In the genomic region with DNA sequence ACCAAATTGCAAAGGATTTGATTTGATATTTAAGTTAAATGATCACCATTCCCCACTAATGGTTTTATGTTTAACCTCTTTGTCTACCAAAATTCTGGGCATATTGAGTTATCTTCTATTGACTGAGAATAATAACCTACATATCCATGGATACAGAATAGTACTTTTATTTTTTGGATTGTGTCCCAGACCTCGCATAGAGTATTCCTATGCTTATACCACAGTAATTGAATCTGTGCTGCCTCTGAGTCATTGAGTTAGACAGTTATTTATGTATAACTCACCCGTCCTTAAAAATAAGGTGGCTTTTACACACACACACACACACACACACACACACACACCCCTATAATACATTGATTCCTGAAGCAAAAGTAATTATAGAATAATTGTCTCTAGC, we compare ENCODE assay signal across 20 cellular contexts.
DNase-seq lines count a peak whose midpoint lies in the region; ATAC-seq and TF ChIP-seq lines count a peak whose summit lies in the region.
"Had no signal": no experiment of that assay in that cellular context is flagged by ENCODE, and none has a peak within 500 bp of the region (broad histone marks: within the 10 kb centered on the region; RNA-seq: fewer than 3 reads in every experiment).

No MANE protein-coding gene starts in this region.

- H3K36me3 ChIP-seq in SK-N-SH (replicated peaks in 1 of 2; ENCODE audit: control insufficient read depth in 1 of 2, insufficient read depth in 2 of 2, low read length in 1 of 2) = no peaks in the 10 kb centered on the region
- H3K36me3 ChIP-seq in RWPE2 (ENCODE audit: low read depth) = no peaks in the 10 kb centered on the region
- H3K36me3 ChIP-seq in upper lobe of left lung = no peaks in the 10 kb centered on the region
- H3K36me3 ChIP-seq: BLaER1, brain microvascular endothelial cell, HAP-1, pancreas, sigmoid colon had no signal

- H3K4me2 ChIP-seq in SK-N-SH = no peak overlapping the region
- H3K4me2 ChIP-seq: BLaER1 had no signal

- no peak for TF ChIP-seq POLR2A in upper lobe of left lung (IDR thresholded peaks at IDR 0.05)

- H3K9me3 ChIP-seq in SK-N-SH (no peaks in the 10 kb centered on the region), RWPE2 (ENCODE audit: severe bottlenecking) (no peaks in the 10 kb centered on the region), upper lobe of left lung (peaks cover 0 to 11% (median 2%) of the 10 kb centered on the region in 4 donors)
- H3K9me3 ChIP-seq: pancreas had no signal

- no peaks in the 10 kb centered on the region for H4K20me1 ChIP-seq in SK-N-SH (ENCODE audit: insufficient read depth)
- H4K20me1 ChIP-seq: BLaER1 had no signal

- WGBS in SK-N-SH (ENCODE audit: low lambda C conversion rate) = 5% methylated on average over 2 of the region's 2 CpGs
- WGBS in upper lobe of left lung, 2 donors = 61 to 72% methylated on average over 2 of the region's 2 CpGs

- no peak for DNase-seq in SK-N-SH
- DNase-seq in RWPE2 (ENCODE audit: low spot score) = no peak
- peak; percentile 23 for DNase-seq in fibroblast of mammary gland (ENCODE audit: low read depth)
- peak; percentile 6 for DNase-seq in skeletal muscle cell (ENCODE audit: low read depth)
- no peak for DNase-seq in upper lobe of left lung
- DNase-seq: activated CD4-positive, alpha-beta T cell treated with anti-CD3 and anti-CD28 coated beads for 36 hours; brain microvascular endothelial cell; Calu3; left cardiac atrium; MM.1S; naive thymus-derived CD8-positive, alpha-beta T cell; NCI-H1694 treated with DMSO at 0.1 percent for 48 hours; NCI-H510A; pancreas; sigmoid colon had no signal

- peak; percentile 94 for ATAC-seq in SK-N-SH treated with all-trans-retinoic acid at 6 μM for 48 hours
- 0 out of 3 replicates have a peak, but pooled peaks have one; percentile 23 for ATAC-seq in RWPE2 (ENCODE audit: low read depth)
- ATAC-seq in HG03439 (IDR thresholded peaks at IDR 0.05; ENCODE audit: unreplicated experiment) = no peak
- no peak for ATAC-seq in upper lobe of left lung (ENCODE audit: low FRiP score in 2 of 2)
- no peak for ATAC-seq in HG03095 (IDR thresholded peaks at IDR 0.05; ENCODE audit: unreplicated experiment)
- ATAC-seq: activated CD4-positive, alpha-beta T cell treated with anti-CD3 and anti-CD28 coated beads for 36 hours; left cardiac atrium; naive thymus-derived CD8-positive, alpha-beta T cell; pancreas had no signal

- CTCF ChIA-PET in SK-N-SH (lab: Yijun Ruan, JAX) = no interaction called here

- TF ChIP-seq EP300 in SK-N-SH (IDR thresholded peaks at IDR 0.05; ENCODE audit: borderline replicate concordance in 1 of 2, low read depth in 1 of 2, low read length in 1 of 2) (no peak), upper lobe of left lung (IDR thresholded peaks at IDR 0.05) (no peak)

- no peaks in the 10 kb centered on the region for H3K9me2 ChIP-seq in SK-N-SH

- H3K9ac ChIP-seq in SK-N-SH = no peak overlapping the region
- H3K9ac ChIP-seq: BLaER1 had no signal

- no peaks in the 10 kb centered on the region for H3F3A ChIP-seq in SK-N-SH (replicated peaks; ENCODE audit: insufficient read depth)

- TF ChIP-seq RAD21 in SK-N-SH (IDR thresholded peaks at IDR 0.05; ENCODE audit: low read length) = no peak

- no peak overlapping the region for H3K4me3 ChIP-seq in SK-N-SH (ENCODE audit: low read depth in 2 of 2, low read length in 1 of 2)
- H3K4me3 ChIP-seq in RWPE2 (ENCODE audit: severe bottlenecking) = no peak overlapping the region
- H3K4me3 ChIP-seq in fibroblast of mammary gland (ENCODE audit: control insufficient read depth, low read depth, low read length) = no peak overlapping the region
- H3K4me3 ChIP-seq in skeletal muscle cell (ENCODE audit: low read depth, low read length) = no peak overlapping the region
- H3K4me3 ChIP-seq in upper lobe of left lung = no peak overlapping the region
- H3K4me3 ChIP-seq: BLaER1, HAP-1, pancreas, sigmoid colon had no signal

- H3K4me1 ChIP-seq in SK-N-SH (ENCODE audit: control insufficient read depth in 1 of 2, insufficient read depth in 2 of 2, low read depth in 1 of 2, low read length in 1 of 2) = no peaks in the 10 kb centered on the region
- H3K4me1 ChIP-seq in RWPE2 (ENCODE audit: insufficient read depth, poor library complexity, severe bottlenecking) = no peaks in the 10 kb centered on the region
- no peaks in the 10 kb centered on the region for H3K4me1 ChIP-seq in upper lobe of left lung
- H3K4me1 ChIP-seq: BLaER1, HAP-1, pancreas had no signal

- H3K27ac ChIP-seq in SK-N-SH (ENCODE audit: low read depth in 2 of 2, low read length in 1 of 2) (no peak overlapping the region), RWPE2 (ENCODE audit: poor library complexity, severe bottlenecking) (no peak overlapping the region), upper lobe of left lung (no peak overlapping the region)
- H3K27ac ChIP-seq: BLaER1, brain microvascular endothelial cell, pancreas, sigmoid colon had no signal

- TF ChIP-seq CTCF in SK-N-SH (IDR thresholded peaks at IDR 0.05) (no peak), RWPE2 (IDR thresholded peaks at IDR 0.05; ENCODE audit: poor library complexity, severe bottlenecking) (no peak), fibroblast of mammary gland (conservative IDR thresholded peaks at IDR 0.05; ENCODE audit: control insufficient read depth, insufficient read depth, low read depth, low read length) (no peak), upper lobe of left lung (IDR thresholded peaks at IDR 0.05) (no peak)

- H3K27me3 ChIP-seq in SK-N-SH (ENCODE audit: insufficient read depth) (no peaks in the 10 kb centered on the region), RWPE2 (ENCODE audit: insufficient read depth, poor library complexity, severe bottlenecking) (no peaks in the 10 kb centered on the region), upper lobe of left lung (no peaks in the 10 kb centered on the region)
- H3K27me3 ChIP-seq: BLaER1, brain microvascular endothelial cell, pancreas, sigmoid colon had no signal

- no peak overlapping the region for H2AFZ ChIP-seq in SK-N-SH (ENCODE audit: low read depth)

- POLR2A ChIA-PET in SK-N-SH (lab: Yijun Ruan, JAX) = no interaction called here

- no peaks in the 10 kb centered on the region for H3K79me2 ChIP-seq in SK-N-SH (ENCODE audit: insufficient read depth)

TF ChIP-seq in SK-N-SH treated with all-trans-retinoic acid at 6 μM for 48 hours, 23 proteins besides CTCF, POLR2A, EP300 and RAD21 (continues in another document):
- TF ChIP-seq ISL1 (CRISPR knock-in tag; IDR thresholded peaks at IDR 0.05) (peak; percentile 70), ZNF70 (CRISPR knock-in tag; IDR thresholded peaks at IDR 0.05) (no peak), BACH2 (CRISPR knock-in tag; IDR thresholded peaks at IDR 0.05; ENCODE audit: borderline replicate concordance) (no peak), CSDC2 (CRISPR knock-in tag; IDR thresholded peaks at IDR 0.05) (no peak), TCF4 (CRISPR knock-in tag; IDR thresholded peaks at IDR 0.05; ENCODE audit: borderline replicate concordance) (no peak), ZC3H10 (CRISPR knock-in tag; IDR thresholded peaks at IDR 0.05) (peak; percentile 87), RARB (CRISPR knock-in tag; IDR thresholded peaks at IDR 0.05) (peak; percentile 62; the same call in 1 of the 2 replicates)
- TF ChIP-seq, protein P1, sequence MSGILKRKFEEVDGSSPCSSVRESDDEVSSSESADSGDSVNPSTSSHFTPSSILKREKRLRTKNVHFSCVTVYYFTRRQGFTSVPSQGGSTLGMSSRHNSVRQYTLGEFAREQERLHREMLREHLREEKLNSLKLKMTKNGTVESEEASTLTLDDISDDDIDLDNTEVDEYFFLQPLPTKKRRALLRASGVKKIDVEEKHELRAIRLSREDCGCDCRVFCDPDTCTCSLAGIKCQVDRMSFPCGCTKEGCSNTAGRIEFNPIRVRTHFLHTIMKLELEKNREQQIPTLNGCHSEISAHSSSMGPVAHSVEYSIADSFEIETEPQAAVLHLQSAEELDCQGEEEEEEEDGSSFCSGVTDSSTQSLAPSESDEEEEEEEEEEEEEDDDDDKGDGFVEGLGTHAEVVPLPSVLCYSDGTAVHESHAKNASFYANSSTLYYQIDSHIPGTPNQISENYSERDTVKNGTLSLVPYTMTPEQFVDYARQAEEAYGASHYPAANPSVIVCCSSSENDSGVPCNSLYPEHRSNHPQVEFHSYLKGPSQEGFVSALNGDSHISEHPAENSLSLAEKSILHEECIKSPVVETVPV (CRISPR knock-in tag; IDR thresholded peaks at IDR 0.05) = no peak

TF ChIP-seq in SK-N-SH, 30 proteins besides CTCF, POLR2A, EP300 and RAD21 (continues in another document):
- TF ChIP-seq EZH2phosphoT487 (IDR thresholded peaks at IDR 0.05; ENCODE audit: borderline replicate concordance, low read depth) (no peak), GATA2 (CRISPR knock-in tag; IDR thresholded peaks at IDR 0.05) (no peak), TAF1 (IDR thresholded peaks at IDR 0.05; ENCODE audit: borderline replicate concordance, low read depth, low read length) (no peak), FOXJ3 (CRISPR knock-in tag; IDR thresholded peaks at IDR 0.05) (no peak)
- TF ChIP-seq, protein P2, sequence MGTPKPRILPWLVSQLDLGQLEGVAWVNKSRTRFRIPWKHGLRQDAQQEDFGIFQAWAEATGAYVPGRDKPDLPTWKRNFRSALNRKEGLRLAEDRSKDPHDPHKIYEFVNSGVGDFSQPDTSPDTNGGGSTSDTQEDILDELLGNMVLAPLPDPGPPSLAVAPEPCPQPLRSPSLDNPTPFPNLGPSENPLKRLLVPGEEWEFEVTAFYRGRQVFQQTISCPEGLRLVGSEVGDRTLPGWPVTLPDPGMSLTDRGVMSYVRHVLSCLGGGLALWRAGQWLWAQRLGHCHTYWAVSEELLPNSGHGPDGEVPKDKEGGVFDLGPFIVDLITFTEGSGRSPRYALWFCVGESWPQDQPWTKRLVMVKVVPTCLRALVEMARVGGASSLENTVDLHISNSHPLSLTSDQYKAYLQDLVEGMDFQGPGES (IDR thresholded peaks at IDR 0.05; ENCODE audit: low read depth, low read length) = no peak
- TF ChIP-seq, protein P3, sequence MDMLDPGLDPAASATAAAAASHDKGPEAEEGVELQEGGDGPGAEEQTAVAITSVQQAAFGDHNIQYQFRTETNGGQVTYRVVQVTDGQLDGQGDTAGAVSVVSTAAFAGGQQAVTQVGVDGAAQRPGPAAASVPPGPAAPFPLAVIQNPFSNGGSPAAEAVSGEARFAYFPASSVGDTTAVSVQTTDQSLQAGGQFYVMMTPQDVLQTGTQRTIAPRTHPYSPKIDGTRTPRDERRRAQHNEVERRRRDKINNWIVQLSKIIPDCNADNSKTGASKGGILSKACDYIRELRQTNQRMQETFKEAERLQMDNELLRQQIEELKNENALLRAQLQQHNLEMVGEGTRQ (IDR thresholded peaks at IDR 0.05; ENCODE audit: borderline replicate concordance, low read depth, low read length) = no peak
- TF ChIP-seq, protein P4, sequence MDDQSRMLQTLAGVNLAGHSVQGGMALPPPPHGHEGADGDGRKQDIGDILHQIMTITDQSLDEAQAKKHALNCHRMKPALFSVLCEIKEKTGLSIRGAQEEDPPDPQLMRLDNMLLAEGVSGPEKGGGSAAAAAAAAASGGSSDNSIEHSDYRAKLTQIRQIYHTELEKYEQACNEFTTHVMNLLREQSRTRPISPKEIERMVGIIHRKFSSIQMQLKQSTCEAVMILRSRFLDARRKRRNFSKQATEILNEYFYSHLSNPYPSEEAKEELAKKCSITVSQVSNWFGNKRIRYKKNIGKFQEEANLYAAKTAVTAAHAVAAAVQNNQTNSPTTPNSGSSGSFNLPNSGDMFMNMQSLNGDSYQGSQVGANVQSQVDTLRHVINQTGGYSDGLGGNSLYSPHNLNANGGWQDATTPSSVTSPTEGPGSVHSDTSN (IDR thresholded peaks at IDR 0.05) = no peak

Comparison
In these comparisons a context has a peak if more than half of its experiments do, and no peak if none do; other contexts are left out.
1. ATAC-seq: peak in SK-N-SH treated with all-trans-retinoic acid at 6 μM for 48 hours (single experiment) and RWPE2 (single experiment); none in HG03439 (single experiment), upper lobe of left lung (0 of 2) and HG03095 (single experiment).
2. DNase-seq: peak in fibroblast of mammary gland (single experiment) and skeletal muscle cell (single experiment); none in SK-N-SH (single experiment), RWPE2 (single experiment) and upper lobe of left lung (0 of 2).